In genomic region chrX:48433713-48434112, GRCh38 we compare ENCODE assay signal across 13 cellular contexts. TPM values are rescaled to one million over a fixed set of nuclear protein-coding genes. Genes with fewer than 3 reads are reported as not detected.
DNase-seq lines count a peak whose midpoint lies in the region; ATAC-seq, FAIRE-seq and TF ChIP-seq lines count a peak whose summit lies in the region.
"Not testable (repeated sequence)": the region's sequence is repeated elsewhere in the genome, so short reads cannot be mapped to it uniquely, and the experiment has no call there.
"Had no signal": no experiment of that assay in that cellular context is flagged by ENCODE, and none has a peak within 500 bp of the region (broad histone marks: within the 10 kb centered on the region; RNA-seq: fewer than 3 reads in every experiment).

No MANE protein-coding gene starts in this region.

- H3K27ac ChIP-seq in CD4-positive, alpha-beta memory T cell (ENCODE audit: low read depth, low read length); HUES6 (ENCODE audit: low read depth, low read length); OCI-LY1 (ENCODE audit: low read depth, low read length, poor library complexity, severe bottlenecking); HepG2 (ENCODE audit: extremely low read length, insufficient read depth, low read length): not testable (repeated sequence)

- not testable (repeated sequence) for H3F3A ChIP-seq in OCI-LY1 (ENCODE audit: insufficient read depth, low read length)

- H4K20me1 ChIP-seq in OCI-LY1 (ENCODE audit: insufficient read depth, low read length); HepG2 (ENCODE audit: insufficient read depth, low read length): not testable (repeated sequence)

- not testable (repeated sequence) for TF ChIP-seq RAD21 in HepG2 (CRISPR knock-in tag; IDR thresholded peaks at IDR 0.05)

- not testable (repeated sequence) for H2AFZ ChIP-seq in OCI-LY1 (ENCODE audit: low read length); HepG2 (ENCODE audit: low read length)

- POLR2A ChIA-PET in CD4-positive, alpha-beta memory T cell (lab: Charles Lee; ENCODE audit: partially characterized antibody); activated CD4-positive, alpha-beta T cell treated with anti-CD3 and anti-CD28 coated beads for 36 hours (lab: Charles Lee); activated naive CD8-positive, alpha-beta T cell treated with anti-CD3 and anti-CD28 coated beads, Interleukin-2, amount 10 ng/mL, durations not matched to agents 7 days and 5 days (lab: Charles Lee); HepG2 (lab: Yijun Ruan, JAX): not testable (repeated sequence)

- H3K4me2 ChIP-seq in OCI-LY1 (ENCODE audit: low read length), result not testable (repeated sequence)
- peak overlapping the region; percentile 51 for H3K4me2 ChIP-seq in HepG2 (ENCODE audit: low read depth, low read length)

- not testable (repeated sequence) for H3K36me3 ChIP-seq in CD4-positive, alpha-beta memory T cell (ENCODE audit: insufficient read depth, low read length); HUES6 (ENCODE audit: control insufficient read depth, insufficient read depth, low read length); OCI-LY1 (ENCODE audit: insufficient read depth, low read length); HepG2 (replicated peaks in 1 of 2; ENCODE audit: control insufficient read depth in 1 of 2, insufficient read depth in 2 of 2, low read length in 2 of 2)

- not testable (repeated sequence) for ATAC-seq in activated CD4-positive, alpha-beta T cell treated with anti-CD3 and anti-CD28 coated beads for 36 hours; activated CD8-positive, alpha-beta memory T cell treated with anti-CD3 and anti-CD28 coated beads, Interleukin-2, amount 10 ng/mL, durations not matched to agents 7 days and 5 days; activated naive CD8-positive, alpha-beta T cell treated with anti-CD3 and anti-CD28 coated beads, Interleukin-2, amount 10 ng/mL, durations not matched to agents 7 days and 5 days (ENCODE audit: low read depth); HepG2

- not testable (repeated sequence) for H3K9me2 ChIP-seq in OCI-LY1 (ENCODE audit: low read depth, low read length)

- not testable (repeated sequence) for TF ChIP-seq EP300 in HepG2 (IDR thresholded peaks at IDR 0.05; ENCODE audit: low read depth in 2 of 2, low read length in 2 of 2); HepG2 (CRISPR knock-in tag; IDR thresholded peaks at IDR 0.05; ENCODE audit: borderline replicate concordance)

- DNase-seq in CD4-positive, alpha-beta memory T cell, result peak; percentile 10 to 34 (median 29)
- DNase-seq in activated CD4-positive, alpha-beta T cell treated with anti-CD3 and anti-CD28 coated beads for 36 hours, result peak; percentile 15
- DNase-seq in activated CD8-positive, alpha-beta memory T cell treated with anti-CD3 and anti-CD28 coated beads, Interleukin-2, amount 10 ng/mL, durations not matched to agents 7 days and 5 days, result peak; percentile 44
- peak; percentile 30 for DNase-seq in activated naive CD8-positive, alpha-beta T cell treated with anti-CD3 and anti-CD28 coated beads, Interleukin-2, amount 10 ng/mL, durations not matched to agents 7 days and 5 days
- DNase-seq in HepG2 (ENCODE audit: low spot score), result not testable (repeated sequence)

- no CpG with 5 or more reads among the region's 13 CpGs for WGBS in HepG2 (ENCODE audit: low lambda C conversion rate)

- peaks cover 11% of the 10 kb centered on the region for H3K4me1 ChIP-seq in CD4-positive, alpha-beta memory T cell (ENCODE audit: insufficient read depth, low read length)
- not testable (repeated sequence) for H3K4me1 ChIP-seq in HUES6 (ENCODE audit: control insufficient read depth, insufficient read depth, low read length); OCI-LY1 (ENCODE audit: insufficient read depth, low read length, severe bottlenecking); HepG2 (ENCODE audit: insufficient read depth, low read length)

- H3K27me3 ChIP-seq in CD4-positive, alpha-beta memory T cell (ENCODE audit: insufficient read depth, low read length); HUES6 (ENCODE audit: control insufficient read depth, insufficient read depth, low read length); OCI-LY1 (ENCODE audit: insufficient read depth, low read length); HepG2 (ENCODE audit: control insufficient read depth in 1 of 2, insufficient read depth in 2 of 2, low read length in 2 of 2): not testable (repeated sequence)

- not testable (repeated sequence) for BruUV-seq in HepG2 (replicated peaks; lab: Mats Ljungman, UMichigan)

- intact Hi-C loops in CD4-positive, alpha-beta memory T cell (cut with micrococcal nuclease); activated CD4-positive, alpha-beta T cell treated with anti-CD3 and anti-CD28 coated beads for 36 hours (cut with DNase I, micrococcal nuclease); HepG2 (cut with micrococcal nuclease; ENCODE audit: unreplicated experiment): not testable (repeated sequence)

- peak overlapping the region in 4 of 8 donors; percentile 4 to 56 (median 26) for H3K4me3 Mint-ChIP-seq in CD4-positive, alpha-beta memory T cell
- not testable (repeated sequence) for H3K4me3 Mint-ChIP-seq in activated CD4-positive, alpha-beta T cell treated with anti-CD3 and anti-CD28 coated beads for 36 hours; activated CD8-positive, alpha-beta memory T cell treated with anti-CD3 and anti-CD28 coated beads, Interleukin-2, amount 10 ng/mL, durations not matched to agents 7 days and 5 days; activated naive CD8-positive, alpha-beta T cell treated with anti-CD3 and anti-CD28 coated beads, Interleukin-2, amount 10 ng/mL, durations not matched to agents 7 days and 5 days

- in situ Hi-C loops in HepG2 (cut with HindIII; ENCODE audit: extremely low pct_ligation_motif_present, low pct_unique_long_range_greater_than_20kb), result not testable (repeated sequence)

- peak overlapping the region; percentile 7 for H3K9ac ChIP-seq in HUES6 (ENCODE audit: low read length)
- not testable (repeated sequence) for H3K9ac ChIP-seq in OCI-LY1 (ENCODE audit: low read length); HepG2 (ENCODE audit: insufficient read depth, low read depth, low read length)

- not testable (repeated sequence) for H3K4me3 ChIP-seq in CD4-positive, alpha-beta memory T cell (ENCODE audit: low read length in 2 of 2)
- H3K4me3 ChIP-seq in HUES6 (ENCODE audit: low read depth, low read length) (peak overlapping the region; percentile 49; the same call in 1 of the 2 replicates), OCI-LY1 (ENCODE audit: low read depth, low read length, poor library complexity, severe bottlenecking) (peak overlapping the region; percentile 13), HepG2 (replicated peaks in 1 of 3; ENCODE audit: insufficient read depth in 1 of 3, low read depth in 2 of 3, low read length in 3 of 3) (peak overlapping the region in 2 of 3 experiments; percentile 4 to 6; a peak in 2 of 6 replicates)

- H3K9me3 Mint-ChIP-seq in CD4-positive, alpha-beta memory T cell, result peaks cover 0 to 37% (median 29%) of the 10 kb centered on the region in 8 donors
- not testable (repeated sequence) for H3K9me3 Mint-ChIP-seq in activated CD4-positive, alpha-beta T cell treated with anti-CD3 and anti-CD28 coated beads for 36 hours (ENCODE audit: low read depth); activated CD8-positive, alpha-beta memory T cell treated with anti-CD3 and anti-CD28 coated beads, Interleukin-2, amount 10 ng/mL, durations not matched to agents 7 days and 5 days (ENCODE audit: low read depth); activated naive CD8-positive, alpha-beta T cell treated with anti-CD3 and anti-CD28 coated beads, Interleukin-2, amount 10 ng/mL, durations not matched to agents 7 days and 5 days

- not testable (repeated sequence) for TF ChIP-seq POLR2A in HepG2 (IDR thresholded peaks at IDR 0.05; ENCODE audit: insufficient read depth in 1 of 2, low read depth in 2 of 2, low read length in 2 of 2)

- not testable (repeated sequence) for FAIRE-seq in HepG2 (lab: Jason Lieb, UNC)

- TF ChIP-seq CTCF in OCI-LY1 (IDR thresholded peaks at IDR 0.05; ENCODE audit: low read length); HepG2 (CRISPR knock-in tag; IDR thresholded peaks at IDR 0.05): not testable (repeated sequence)

- not testable (repeated sequence) for H3K9me3 ChIP-seq in CD4-positive, alpha-beta memory T cell (ENCODE audit: control insufficient read depth in 1 of 2, low read length in 2 of 2); OCI-LY1 (ENCODE audit: low read length); HepG2 (ENCODE audit: low read length)
- peaks cover 13% of the 10 kb centered on the region for H3K9me3 ChIP-seq in HUES6 (ENCODE audit: control insufficient read depth, insufficient read depth, low read depth, low read length)

- peak overlapping the region in 1 of 7 donors; percentile 60 for H3K27ac Mint-ChIP-seq in CD4-positive, alpha-beta memory T cell
- not testable (repeated sequence) for H3K27ac Mint-ChIP-seq in activated CD4-positive, alpha-beta T cell treated with anti-CD3 and anti-CD28 coated beads for 36 hours; activated CD8-positive, alpha-beta memory T cell treated with anti-CD3 and anti-CD28 coated beads, Interleukin-2, amount 10 ng/mL, durations not matched to agents 7 days and 5 days; activated naive CD8-positive, alpha-beta T cell treated with anti-CD3 and anti-CD28 coated beads, Interleukin-2, amount 10 ng/mL, durations not matched to agents 7 days and 5 days

- not testable (repeated sequence) for H3K79me2 ChIP-seq in OCI-LY1 (ENCODE audit: insufficient read depth, low read length); HepG2 (ENCODE audit: insufficient read depth, low read length)

- H3K4me1 Mint-ChIP-seq in CD4-positive, alpha-beta memory T cell, result peaks cover 5 to 25% (median 9%) of the 10 kb centered on the region in 4 donors
- H3K4me1 Mint-ChIP-seq in activated CD4-positive, alpha-beta T cell treated with anti-CD3 and anti-CD28 coated beads for 36 hours; activated CD8-positive, alpha-beta memory T cell treated with anti-CD3 and anti-CD28 coated beads, Interleukin-2, amount 10 ng/mL, durations not matched to agents 7 days and 5 days; activated naive CD8-positive, alpha-beta T cell treated with anti-CD3 and anti-CD28 coated beads, Interleukin-2, amount 10 ng/mL, durations not matched to agents 7 days and 5 days: not testable (repeated sequence)

- not testable (repeated sequence) for H3K36me3 Mint-ChIP-seq in CD4-positive, alpha-beta memory T cell; activated CD4-positive, alpha-beta T cell treated with anti-CD3 and anti-CD28 coated beads for 36 hours (ENCODE audit: low read depth); activated CD8-positive, alpha-beta memory T cell treated with anti-CD3 and anti-CD28 coated beads, Interleukin-2, amount 10 ng/mL, durations not matched to agents 7 days and 5 days; activated naive CD8-positive, alpha-beta T cell treated with anti-CD3 and anti-CD28 coated beads, Interleukin-2, amount 10 ng/mL, durations not matched to agents 7 days and 5 days

- not testable (repeated sequence) for H3K27me3 Mint-ChIP-seq in CD4-positive, alpha-beta memory T cell; activated CD4-positive, alpha-beta T cell treated with anti-CD3 and anti-CD28 coated beads for 36 hours; activated CD8-positive, alpha-beta memory T cell treated with anti-CD3 and anti-CD28 coated beads, Interleukin-2, amount 10 ng/mL, durations not matched to agents 7 days and 5 days; activated naive CD8-positive, alpha-beta T cell treated with anti-CD3 and anti-CD28 coated beads, Interleukin-2, amount 10 ng/mL, durations not matched to agents 7 days and 5 days

- CTCF ChIA-PET in CD4-positive, alpha-beta memory T cell (lab: Charles Lee; ENCODE audit: partially characterized antibody); activated CD4-positive, alpha-beta T cell treated with anti-CD3 and anti-CD28 coated beads for 36 hours (lab: Charles Lee); activated CD8-positive, alpha-beta memory T cell treated with anti-CD3 and anti-CD28 coated beads, Interleukin-2, amount 10 ng/mL, durations not matched to agents 7 days and 5 days (lab: Charles Lee); HepG2 (lab: Yijun Ruan, JAX; ENCODE audit: low intra/inter-chr PET ratio, low total read pairs): not testable (repeated sequence)

RNA-seq across cellular contexts. Expression of gene SSX4B, which starts 22.0 kb away (rescaled TPM):
- not detected for total RNA-seq in CD4-positive, alpha-beta memory T cell
- not detected for polyA plus RNA-seq in CD4-positive, alpha-beta memory T cell
- not detected for total RNA-seq in activated CD4-positive, alpha-beta T cell treated with anti-CD3 and anti-CD28 coated beads for 36 hours
- total RNA-seq in activated CD8-positive, alpha-beta memory T cell treated with anti-CD3 and anti-CD28 coated beads, Interleukin-2, amount 10 ng/mL, durations not matched to agents 7 days and 5 days, result not detected
- not detected for total RNA-seq in activated naive CD8-positive, alpha-beta T cell treated with anti-CD3 and anti-CD28 coated beads, Interleukin-2, amount 10 ng/mL, durations not matched to agents 7 days and 5 days
- not detected in 2 replicates for total RNA-seq in HepG2 (2016; rRNA removed; fragmentation: Illumina TruSeq; extraction: Trizol)
- total RNA-seq in HepG2 (2016; cell fraction: cytosol; rRNA removed; fragmentation: Illumina TruSeq; extraction: Trizol; ENCODE audit: low read depth), result not detected in 2 replicates
- total RNA-seq in HepG2 (2016; cell fraction: insoluble cytoplasmic fraction; rRNA removed; fragmentation: Illumina TruSeq; extraction: Trizol), result not detected in 2 replicates
- total RNA-seq in HepG2 (2016; cell fraction: membrane; rRNA removed; fragmentation: Illumina TruSeq; extraction: Trizol), result not detected in 2 replicates
- not detected in 2 replicates for total RNA-seq in HepG2 (2016; cell fraction: nucleus; rRNA removed; fragmentation: Illumina TruSeq; extraction: Trizol)
- not detected in 2 replicates for polyA plus RNA-seq in HepG2 (2011; rRNA removed)
- polyA plus RNA-seq in HepG2 (2011; cell fraction: cytosol; rRNA removed), result not detected in 2 replicates
- polyA plus RNA-seq in HepG2 (2011; cell fraction: nucleus; rRNA removed), result not detected in 2 replicates
- not detected in 2 replicates for polyA plus RNA-seq in HepG2 (2012)
- not detected in 2 replicates for polyA plus RNA-seq in HepG2 (2016; cell fraction: cytosol; fragmentation: Illumina TruSeq; extraction: Trizol; ENCODE audit: low read depth)
- not detected in 2 replicates for polyA plus RNA-seq in HepG2 (2016; cell fraction: insoluble cytoplasmic fraction; fragmentation: Illumina TruSeq; extraction: Trizol; ENCODE audit: low read depth)
- polyA plus RNA-seq in HepG2 (2016; cell fraction: membrane; fragmentation: Illumina TruSeq; extraction: Trizol; ENCODE audit: low read depth), result not detected in 2 replicates
- not detected in 2 replicates for polyA plus RNA-seq in HepG2 (2016; cell fraction: nucleus; fragmentation: Illumina TruSeq; extraction: Trizol; ENCODE audit: insufficient read depth, low read depth)
- polyA minus RNA-seq in HepG2 (2011; rRNA and poly(A)+ RNA removed; ENCODE audit: low replicate concordance), result not detected in 2 replicates
- polyA minus RNA-seq in HepG2 (2011; cell fraction: cytosol; rRNA and poly(A)+ RNA removed), result not detected in 2 replicates
- not detected in 2 replicates for polyA minus RNA-seq in HepG2 (2011; cell fraction: nucleus; rRNA and poly(A)+ RNA removed)
- total RNA-seq: A172; CD4-positive, CD25-positive, alpha-beta regulatory T cell; IMR-90; NCI-H460 had no signal
- polyA plus RNA-seq: AG04450; CD4-positive, CD25-positive, alpha-beta regulatory T cell; IMR-90; SK-N-SH had no signal

RNA-seq across cellular contexts. Expression of gene SLC38A5, which starts 36.3 kb away (rescaled TPM):
- 10 to 100 TPM; 18.4 to 22.2 TPM for total RNA-seq in CD4-positive, alpha-beta memory T cell
- polyA plus RNA-seq in CD4-positive, alpha-beta memory T cell, result 10 to 100 TPM; 20.1 to 34.0 TPM
- total RNA-seq in activated CD4-positive, alpha-beta T cell treated with anti-CD3 and anti-CD28 coated beads for 36 hours, result 10 to 100 TPM; 83.5 to 98.1 TPM
- 100 to 1,000 TPM in 1 of 2 experiments, 10 to 100 TPM in 1; 93.9 to 123 TPM for total RNA-seq in activated CD8-positive, alpha-beta memory T cell treated with anti-CD3 and anti-CD28 coated beads, Interleukin-2, amount 10 ng/mL, durations not matched to agents 7 days and 5 days
- 10 to 100 TPM; 58.8 to 62.6 TPM for total RNA-seq in activated naive CD8-positive, alpha-beta T cell treated with anti-CD3 and anti-CD28 coated beads, Interleukin-2, amount 10 ng/mL, durations not matched to agents 7 days and 5 days
- 22.3 and 46.1 TPM in 2 replicates for total RNA-seq in HepG2 (2016; rRNA removed; fragmentation: Illumina TruSeq; extraction: Trizol)
- 13.5 and 14.5 TPM in 2 replicates for total RNA-seq in HepG2 (2016; cell fraction: cytosol; rRNA removed; fragmentation: Illumina TruSeq; extraction: Trizol; ENCODE audit: low read depth)
- 20.3 and 48.1 TPM in 2 replicates for total RNA-seq in HepG2 (2016; cell fraction: insoluble cytoplasmic fraction; rRNA removed; fragmentation: Illumina TruSeq; extraction: Trizol)
- 23.8 and 29.3 TPM in 2 replicates for total RNA-seq in HepG2 (2016; cell fraction: membrane; rRNA removed; fragmentation: Illumina TruSeq; extraction: Trizol)
- total RNA-seq in HepG2 (2016; cell fraction: nucleus; rRNA removed; fragmentation: Illumina TruSeq; extraction: Trizol), result 40.9 and 48.7 TPM in 2 replicates
- polyA plus RNA-seq in HepG2 (2011; rRNA removed), result 73.4 and 90.9 TPM in 2 replicates
- polyA plus RNA-seq in HepG2 (2011; cell fraction: cytosol; rRNA removed), result 75.4 and 104 TPM in 2 replicates
- 312 and 314 TPM in 2 replicates for polyA plus RNA-seq in HepG2 (2011; cell fraction: nucleus; rRNA removed)
- 32.8 and 75.3 TPM in 2 replicates for polyA plus RNA-seq in HepG2 (2012)
- polyA plus RNA-seq in HepG2 (2016; cell fraction: cytosol; fragmentation: Illumina TruSeq; extraction: Trizol; ENCODE audit: low read depth), result 16.0 and 18.8 TPM in 2 replicates
- polyA plus RNA-seq in HepG2 (2016; cell fraction: insoluble cytoplasmic fraction; fragmentation: Illumina TruSeq; extraction: Trizol; ENCODE audit: low read depth), result 22.1 and 26.8 TPM in 2 replicates
- 22.3 and 26.2 TPM in 2 replicates for polyA plus RNA-seq in HepG2 (2016; cell fraction: membrane; fragmentation: Illumina TruSeq; extraction: Trizol; ENCODE audit: low read depth)
- 112 and 114 TPM in 2 replicates for polyA plus RNA-seq in HepG2 (2016; cell fraction: nucleus; fragmentation: Illumina TruSeq; extraction: Trizol; ENCODE audit: insufficient read depth, low read depth)
- polyA minus RNA-seq in HepG2 (2011; rRNA and poly(A)+ RNA removed; ENCODE audit: low replicate concordance), result 224 and 1,094 TPM in 2 replicates
- 41.8 and 53.3 TPM in 2 replicates for polyA minus RNA-seq in HepG2 (2011; cell fraction: cytosol; rRNA and poly(A)+ RNA removed)
- 19.8 and 22.1 TPM in 2 replicates for polyA minus RNA-seq in HepG2 (2011; cell fraction: nucleus; rRNA and poly(A)+ RNA removed)

RNA-seq across cellular contexts. Expression of gene FTSJ1, which starts 42.3 kb away (rescaled TPM):
- 10 to 100 TPM; 48.1 to 54.1 TPM for total RNA-seq in CD4-positive, alpha-beta memory T cell
- 10 to 100 TPM; 69.4 to 92.2 TPM for polyA plus RNA-seq in CD4-positive, alpha-beta memory T cell
- 10 to 100 TPM; 73.0 to 93.7 TPM for total RNA-seq in activated CD4-positive, alpha-beta T cell treated with anti-CD3 and anti-CD28 coated beads for 36 hours
- total RNA-seq in activated CD8-positive, alpha-beta memory T cell treated with anti-CD3 and anti-CD28 coated beads, Interleukin-2, amount 10 ng/mL, durations not matched to agents 7 days and 5 days, result 10 to 100 TPM; 72.7 to 75.4 TPM
- 10 to 100 TPM; 56.2 to 59.2 TPM for total RNA-seq in activated naive CD8-positive, alpha-beta T cell treated with anti-CD3 and anti-CD28 coated beads, Interleukin-2, amount 10 ng/mL, durations not matched to agents 7 days and 5 days
- 37.9 and 40.1 TPM in 2 replicates for total RNA-seq in HepG2 (2016; rRNA removed; fragmentation: Illumina TruSeq; extraction: Trizol)
- total RNA-seq in HepG2 (2016; cell fraction: cytosol; rRNA removed; fragmentation: Illumina TruSeq; extraction: Trizol; ENCODE audit: low read depth), result 14.5 and 21.0 TPM in 2 replicates
- 38.2 and 38.5 TPM in 2 replicates for total RNA-seq in HepG2 (2016; cell fraction: insoluble cytoplasmic fraction; rRNA removed; fragmentation: Illumina TruSeq; extraction: Trizol)
- 28.7 and 33.6 TPM in 2 replicates for total RNA-seq in HepG2 (2016; cell fraction: membrane; rRNA removed; fragmentation: Illumina TruSeq; extraction: Trizol)
- 21.1 and 25.4 TPM in 2 replicates for total RNA-seq in HepG2 (2016; cell fraction: nucleus; rRNA removed; fragmentation: Illumina TruSeq; extraction: Trizol)
- polyA plus RNA-seq in HepG2 (2011; rRNA removed), result 29.2 and 30.3 TPM in 2 replicates
- polyA plus RNA-seq in HepG2 (2011; cell fraction: cytosol; rRNA removed), result 21.3 and 28.2 TPM in 2 replicates
- polyA plus RNA-seq in HepG2 (2011; cell fraction: nucleus; rRNA removed), result 49.1 and 64.2 TPM in 2 replicates
- 19.2 and 29.3 TPM in 2 replicates for polyA plus RNA-seq in HepG2 (2012)
- 16.8 and 24.9 TPM in 2 replicates for polyA plus RNA-seq in HepG2 (2016; cell fraction: cytosol; fragmentation: Illumina TruSeq; extraction: Trizol; ENCODE audit: low read depth)
- 45.2 and 50.6 TPM in 2 replicates for polyA plus RNA-seq in HepG2 (2016; cell fraction: insoluble cytoplasmic fraction; fragmentation: Illumina TruSeq; extraction: Trizol; ENCODE audit: low read depth)
- 26.8 and 36.1 TPM in 2 replicates for polyA plus RNA-seq in HepG2 (2016; cell fraction: membrane; fragmentation: Illumina TruSeq; extraction: Trizol; ENCODE audit: low read depth)
- 56.7 and 58.6 TPM in 2 replicates for polyA plus RNA-seq in HepG2 (2016; cell fraction: nucleus; fragmentation: Illumina TruSeq; extraction: Trizol; ENCODE audit: insufficient read depth, low read depth)
- 31.0 and 108 TPM in 2 replicates for polyA minus RNA-seq in HepG2 (2011; rRNA and poly(A)+ RNA removed; ENCODE audit: low replicate concordance)
- 9.3 and 14.7 TPM in 2 replicates for polyA minus RNA-seq in HepG2 (2011; cell fraction: cytosol; rRNA and poly(A)+ RNA removed)
- polyA minus RNA-seq in HepG2 (2011; cell fraction: nucleus; rRNA and poly(A)+ RNA removed), result 14.7 and 15.6 TPM in 2 replicates

RNA-seq across cellular contexts. Expression of gene SSX4, which starts 50.4 kb away (rescaled TPM):
- not detected for total RNA-seq in CD4-positive, alpha-beta memory T cell
- not detected for polyA plus RNA-seq in CD4-positive, alpha-beta memory T cell
- not detected for total RNA-seq in activated CD4-positive, alpha-beta T cell treated with anti-CD3 and anti-CD28 coated beads for 36 hours
- total RNA-seq in activated CD8-positive, alpha-beta memory T cell treated with anti-CD3 and anti-CD28 coated beads, Interleukin-2, amount 10 ng/mL, durations not matched to agents 7 days and 5 days, result not detected
- not detected for total RNA-seq in activated naive CD8-positive, alpha-beta T cell treated with anti-CD3 and anti-CD28 coated beads, Interleukin-2, amount 10 ng/mL, durations not matched to agents 7 days and 5 days
- not detected in 2 replicates for total RNA-seq in HepG2 (2016; rRNA removed; fragmentation: Illumina TruSeq; extraction: Trizol)
- total RNA-seq in HepG2 (2016; cell fraction: cytosol; rRNA removed; fragmentation: Illumina TruSeq; extraction: Trizol; ENCODE audit: low read depth), result not detected in 2 replicates
- not detected in 2 replicates for total RNA-seq in HepG2 (2016; cell fraction: insoluble cytoplasmic fraction; rRNA removed; fragmentation: Illumina TruSeq; extraction: Trizol)
- not detected in 2 replicates for total RNA-seq in HepG2 (2016; cell fraction: membrane; rRNA removed; fragmentation: Illumina TruSeq; extraction: Trizol)
- not detected in 2 replicates for total RNA-seq in HepG2 (2016; cell fraction: nucleus; rRNA removed; fragmentation: Illumina TruSeq; extraction: Trizol)
- polyA plus RNA-seq in HepG2 (2011; rRNA removed), result not detected in 2 replicates
- not detected in 2 replicates for polyA plus RNA-seq in HepG2 (2011; cell fraction: cytosol; rRNA removed)
- not detected in 2 replicates for polyA plus RNA-seq in HepG2 (2011; cell fraction: nucleus; rRNA removed)
- polyA plus RNA-seq in HepG2 (2012), result not detected in 2 replicates
- polyA plus RNA-seq in HepG2 (2016; cell fraction: cytosol; fragmentation: Illumina TruSeq; extraction: Trizol; ENCODE audit: low read depth), result not detected in 2 replicates
- not detected in 2 replicates for polyA plus RNA-seq in HepG2 (2016; cell fraction: insoluble cytoplasmic fraction; fragmentation: Illumina TruSeq; extraction: Trizol; ENCODE audit: low read depth)
- polyA plus RNA-seq in HepG2 (2016; cell fraction: membrane; fragmentation: Illumina TruSeq; extraction: Trizol; ENCODE audit: low read depth), result not detected in 2 replicates
- polyA plus RNA-seq in HepG2 (2016; cell fraction: nucleus; fragmentation: Illumina TruSeq; extraction: Trizol; ENCODE audit: insufficient read depth, low read depth), result not detected in 2 replicates
- not detected in 2 replicates for polyA minus RNA-seq in HepG2 (2011; rRNA and poly(A)+ RNA removed; ENCODE audit: low replicate concordance)
- not detected in 2 replicates for polyA minus RNA-seq in HepG2 (2011; cell fraction: cytosol; rRNA and poly(A)+ RNA removed)
- not detected in 2 replicates for polyA minus RNA-seq in HepG2 (2011; cell fraction: nucleus; rRNA and poly(A)+ RNA removed)
- total RNA-seq: A172; CD4-positive, CD25-positive, alpha-beta regulatory T cell; IMR-90; NCI-H460 had no signal
- polyA plus RNA-seq: AG04450; CD4-positive, CD25-positive, alpha-beta regulatory T cell; IMR-90; SK-N-SH had no signal
